Comparison of ENCODE assay signal across 13 cellular contexts in the genomic region with DNA sequence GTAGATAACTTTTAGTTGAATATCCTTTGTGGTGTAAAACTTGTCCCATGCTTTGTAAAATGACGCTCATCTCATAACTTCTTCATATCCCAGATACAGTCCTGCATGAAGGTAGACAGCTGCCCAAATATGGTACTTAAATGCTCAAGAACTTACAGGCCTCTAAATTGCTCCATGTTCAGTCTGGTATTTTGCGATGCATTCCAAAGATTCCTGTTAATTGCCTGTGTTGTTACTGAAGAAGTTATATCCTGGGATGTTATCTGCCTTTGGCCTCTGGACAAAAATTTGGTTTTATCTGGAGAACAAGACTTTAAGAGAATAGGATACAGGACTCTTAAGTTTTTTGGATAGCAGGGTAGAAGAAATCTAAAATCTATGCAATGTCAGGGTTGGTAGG. TPM values are rescaled to one million over a fixed set of nuclear protein-coding genes. Genes with fewer than 3 reads are reported as not detected.
DNase-seq lines count a peak whose midpoint lies in the region; FAIRE-seq and TF ChIP-seq lines count a peak whose summit lies in the region.
"Had no signal": no experiment of that assay in that cellular context is flagged by ENCODE, and none has a peak within 500 bp of the region (broad histone marks: within the 10 kb centered on the region; RNA-seq: fewer than 3 reads in every experiment).

No MANE protein-coding gene starts in this region.

- no peak for TF ChIP-seq EP300 in ovary (IDR thresholded peaks at IDR 0.05)

- H2BK120ac ChIP-seq in neuronal stem cell (ENCODE audit: low read depth, low read length), result no peak overlapping the region

- H3F3A ChIP-seq in smooth muscle cell (ENCODE audit: low read depth), result peaks cover 17% of the 10 kb centered on the region

- FAIRE-seq in GM19239 (lab: Jason Lieb, UNC), result peak; percentile 56
- FAIRE-seq: GM12878 had no signal

- H3K4me1 ChIP-seq in hepatocyte (ENCODE audit: insufficient read depth) (peaks cover 13% of the 10 kb centered on the region), smooth muscle cell (ENCODE audit: low read depth) (peaks cover 15% of the 10 kb centered on the region), ovary (ENCODE audit: insufficient read depth) (peaks cover 2% of the 10 kb centered on the region), neuronal stem cell (ENCODE audit: control insufficient read depth in 2 of 2, insufficient read depth in 1 of 2, low read depth in 1 of 2, low read length in 2 of 2) (peaks cover 0 to 4% of the 10 kb centered on the region in 2 donors)
- no peaks in the 10 kb centered on the region for H3K4me1 ChIP-seq in effector memory CD4-positive, alpha-beta T cell (ENCODE audit: control insufficient read depth, insufficient read depth, low read length, poor library complexity, severe bottlenecking)

- H3K27me3 ChIP-seq in hepatocyte, result no peaks in the 10 kb centered on the region
- H3K27me3 ChIP-seq in smooth muscle cell (ENCODE audit: low read depth), result no peaks in the 10 kb centered on the region
- no peaks in the 10 kb centered on the region for H3K27me3 ChIP-seq in ovary
- H3K27me3 ChIP-seq in effector memory CD4-positive, alpha-beta T cell (replicated peaks; ENCODE audit: control insufficient read depth, insufficient read depth, low read length, poor library complexity, severe bottlenecking), result no peaks in the 10 kb centered on the region
- H3K27me3 ChIP-seq in neuronal stem cell (ENCODE audit: control insufficient read depth in 3 of 3, insufficient read depth in 3 of 3, low read depth in 1 of 3, low read length in 3 of 3), result no peaks in the 10 kb centered on the region

- H3K79me1 ChIP-seq in neuronal stem cell (ENCODE audit: low read depth, low read length), result peaks cover 3% of the 10 kb centered on the region

- no peak overlapping the region for H2AFZ ChIP-seq in hepatocyte
- no peak overlapping the region for H2AFZ ChIP-seq in smooth muscle cell (ENCODE audit: low read depth)
- H2AFZ ChIP-seq in neuronal stem cell (ENCODE audit: low read length), result no peak overlapping the region

- no peak overlapping the region for H4K91ac ChIP-seq in neuronal stem cell (ENCODE audit: low read depth, low read length, poor library complexity)

- H2AK5ac ChIP-seq in neuronal stem cell (ENCODE audit: low read depth, low read length), result no peak overlapping the region

- no peaks in the 10 kb centered on the region for H3K36me3 ChIP-seq in hepatocyte (replicated peaks; ENCODE audit: insufficient read depth, low read depth)
- H3K36me3 ChIP-seq in smooth muscle cell (ENCODE audit: low read depth), result no peaks in the 10 kb centered on the region
- no peaks in the 10 kb centered on the region for H3K36me3 ChIP-seq in ovary
- no peaks in the 10 kb centered on the region for H3K36me3 ChIP-seq in effector memory CD4-positive, alpha-beta T cell (ENCODE audit: control insufficient read depth, insufficient read depth, low read length)
- peaks cover 0 to 2% of the 10 kb centered on the region in 2 donors for H3K36me3 ChIP-seq in neuronal stem cell (replicated peaks in 1 of 2; ENCODE audit: control insufficient read depth in 2 of 2, insufficient read depth in 2 of 2, low read length in 2 of 2)

- H3K9ac ChIP-seq in smooth muscle cell (ENCODE audit: low read depth) (no peak overlapping the region), neuronal stem cell (ENCODE audit: low read depth, low read length, poor library complexity) (no peak overlapping the region)

- WGBS in hepatocyte (ENCODE audit: low lambda C conversion rate, missing lambda C conversion rate), result 69% methylated on average over 2 of the region's 2 CpGs
- WGBS in smooth muscle cell (ENCODE audit: low lambda C conversion rate), result 46% methylated on average over 2 of the region's 2 CpGs
- 54 to 62% (median 59%) methylated on average over 2 of the region's 2 CpGs for WGBS in ovary, 3 donors
- WGBS in neuronal stem cell (ENCODE audit: extremely low coverage in 2 of 2, insufficient read length in 2 of 2, insufficient replicate concordance in 1 of 2), 2 donors, result no CpG with 5 or more reads among the region's 2 CpGs

- H3K4ac ChIP-seq in neuronal stem cell (ENCODE audit: low read length), result no peak overlapping the region

- no peak overlapping the region for H3K14ac ChIP-seq in neuronal stem cell (ENCODE audit: low read length)

- no peak overlapping the region for H2BK12ac ChIP-seq in neuronal stem cell (ENCODE audit: low read length)

- H3K79me2 ChIP-seq in hepatocyte (peaks cover 94% of the 10 kb centered on the region), smooth muscle cell (ENCODE audit: low read depth) (peaks cover 97% of the 10 kb centered on the region)

- no peak overlapping the region for H2BK5ac ChIP-seq in neuronal stem cell (ENCODE audit: low read length)

- no peaks in the 10 kb centered on the region for H3K9me2 ChIP-seq in hepatocyte (replicated peaks; ENCODE audit: insufficient read depth)

- H4K8ac ChIP-seq in neuronal stem cell (ENCODE audit: low read depth, low read length), result no peak overlapping the region

- no peak overlapping the region for H3K23ac ChIP-seq in neuronal stem cell (ENCODE audit: low read depth, low read length, poor library complexity)

- no peak for TF ChIP-seq POLR2A in ovary (IDR thresholded peaks at IDR 0.05)

- H3K27ac ChIP-seq in hepatocyte (peak overlapping the region; percentile 37), smooth muscle cell (ENCODE audit: low read depth) (peak overlapping the region; percentile 56), ovary (no peak overlapping the region), neuronal stem cell (replicated peaks; ENCODE audit: low read length) (no peak overlapping the region)
- H3K27ac ChIP-seq in effector memory CD4-positive, alpha-beta T cell (ENCODE audit: insufficient read depth, low read length, poor library complexity, severe bottlenecking), result no peak overlapping the region
- H3K27ac ChIP-seq: skin epidermis had no signal

- H3K9me3 ChIP-seq in hepatocyte (ENCODE audit: low read depth) (no peaks in the 10 kb centered on the region), smooth muscle cell (replicated peaks; ENCODE audit: low read depth) (no peaks in the 10 kb centered on the region), ovary (no peaks in the 10 kb centered on the region), neuronal stem cell (replicated peaks in 1 of 2; ENCODE audit: control insufficient read depth in 2 of 2, insufficient read depth in 1 of 2, low read depth in 1 of 2, low read length in 2 of 2) (peaks cover 3 to 12% of the 10 kb centered on the region in 2 donors)
- no peaks in the 10 kb centered on the region for H3K9me3 ChIP-seq in effector memory CD4-positive, alpha-beta T cell (ENCODE audit: control insufficient read depth, low read length)

- TF ChIP-seq CTCF in hepatocyte (IDR thresholded peaks at IDR 0.05; ENCODE audit: poor library complexity), result no peak
- no peak for TF ChIP-seq CTCF in smooth muscle cell (IDR thresholded peaks at IDR 0.05; ENCODE audit: borderline replicate concordance, insufficient read depth, poor library complexity, severe bottlenecking)
- TF ChIP-seq CTCF in ovary (IDR thresholded peaks at IDR 0.05), result no peak

- H3K4me3 ChIP-seq in hepatocyte (no peak overlapping the region), smooth muscle cell (no peak overlapping the region), ovary (no peak overlapping the region), neuronal stem cell (ENCODE audit: low read length in 2 of 2) (no peak overlapping the region)
- no peak overlapping the region for H3K4me3 ChIP-seq in effector memory CD4-positive, alpha-beta T cell (ENCODE audit: insufficient read depth, low read depth, low read length, poor library complexity, severe bottlenecking)
- H3K4me3 ChIP-seq: GM12878, skin epidermis had no signal

- intact Hi-C loops in ovary (cut with DNase I), result no loop called here

- DNase-seq in GM19239 (ENCODE audit: insufficient read length, low spot score) (no peak), amniotic epithelial cell (ENCODE audit: low read depth) (peak; percentile 93), hepatocyte (ENCODE audit: low spot score) (no peak), smooth muscle cell (lab: John Stamatoyannopoulos, UW; ENCODE audit: unreplicated experiment) (no peak), ovary (no peak), neuronal stem cell (ENCODE audit: low spot score) (no peak)
- no peak for DNase-seq in effector memory CD4-positive, alpha-beta T cell
- DNase-seq: H7, immature natural killer cell, MM.1S, T-cell had no signal

- no peak overlapping the region for H3K4me2 ChIP-seq in hepatocyte
- H3K4me2 ChIP-seq in smooth muscle cell, result peak overlapping the region; percentile 68
- no peak overlapping the region for H3K4me2 ChIP-seq in neuronal stem cell (ENCODE audit: insufficient read depth, low read length, poor library complexity, severe bottlenecking)

- no peaks in the 10 kb centered on the region for H4K20me1 ChIP-seq in hepatocyte (ENCODE audit: insufficient read depth, poor library complexity, severe bottlenecking)
- peaks cover 27% of the 10 kb centered on the region for H4K20me1 ChIP-seq in smooth muscle cell (ENCODE audit: low read depth)

- H2BK15ac ChIP-seq in neuronal stem cell (ENCODE audit: low read length), result no peak overlapping the region

- H3K18ac ChIP-seq in neuronal stem cell (ENCODE audit: low read length), result no peak overlapping the region

RNA-seq across cellular contexts. Expression of a gene that starts 60.0 kb away (rescaled TPM):
- 36.0 and 41.4 TPM in 2 replicates for total RNA-seq in hepatocyte
- polyA plus RNA-seq in hepatocyte, result 41.4 and 42.5 TPM in 2 replicates
- 74.1 and 87.8 TPM in 2 replicates for total RNA-seq in smooth muscle cell
- polyA plus RNA-seq in smooth muscle cell, result 74.1 and 90.8 TPM in 2 replicates
- 10 to 100 TPM in 6 of 7 donors, 1 to 10 TPM in 1; 8.7 to 60.5 (median 18.9) TPM for total RNA-seq in ovary
- 10 to 100 TPM in 1 of 2 donors, 1 to 10 TPM in 1; 7.3 to 61.7 TPM for polyA plus RNA-seq in ovary
- 27.7 TPM for polyA plus RNA-seq in neuronal stem cell (2013, experiment 1 of 2)
- polyA plus RNA-seq in neuronal stem cell (2013, experiment 2 of 2), result 27.2 TPM

Comparison
In these comparisons a context has a peak if more than half of its experiments do, and no peak if none do; other contexts are left out.
1. H3K27ac ChIP-seq: peak in hepatocyte (single experiment) and smooth muscle cell (single experiment); none in ovary (0 of 2), effector memory CD4-positive, alpha-beta T cell (single experiment) and neuronal stem cell (single experiment).